ENCODE assay signal across 8 cellular contexts in genomic region chr19:12939292-12939606, GRCh38. TPM values are rescaled to one million over a fixed set of nuclear protein-coding genes. Genes with fewer than 3 reads are reported as not detected.
DNase-seq lines count a peak whose midpoint lies in the region; ATAC-seq and TF ChIP-seq lines count a peak whose summit lies in the region.

No MANE protein-coding gene starts in this region.

- H3K36me3 ChIP-seq in SJCRH30, result peaks cover 47% of the 10 kb centered on the region
- peaks cover 31% of the 10 kb centered on the region for H3K36me3 ChIP-seq in colonic mucosa
- no peaks in the 10 kb centered on the region for H3K36me3 ChIP-seq in testis (ENCODE audit: low read depth, missing control alignments)

- 1 to 3% methylated on average over 15 of the region's 15 CpGs for WGBS in testis, 2 donors

- H3K27me3 ChIP-seq in SJCRH30 (no peaks in the 10 kb centered on the region), colonic mucosa (no peaks in the 10 kb centered on the region), testis (no peaks in the 10 kb centered on the region)

- no peak for ATAC-seq in memory B cell (ENCODE audit: low read depth)
- ATAC-seq in GM18517 (IDR thresholded peaks at IDR 0.05; ENCODE audit: unreplicated experiment), result no peak
- ATAC-seq in HG03432 (IDR thresholded peaks at IDR 0.05; ENCODE audit: unreplicated experiment), result no peak

- H3K27ac Mint-ChIP-seq in memory B cell, result peak overlapping the region; percentile 97

- H3K36me3 Mint-ChIP-seq in memory B cell, result peaks cover 27% of the 10 kb centered on the region

- peak overlapping the region; percentile 96 to 99 for H3K9ac ChIP-seq in colonic mucosa (ENCODE audit: low read depth in 2 of 2, low read length in 2 of 2)

- H3K4me1 Mint-ChIP-seq in memory B cell, result peaks cover 37% of the 10 kb centered on the region

- no peak for TF ChIP-seq POLR2A in testis (IDR thresholded peaks at IDR 0.05)

- peaks cover 15% of the 10 kb centered on the region for H3K4me1 ChIP-seq in SJCRH30
- peaks cover 19% of the 10 kb centered on the region for H3K4me1 ChIP-seq in colonic mucosa
- peaks cover 21% of the 10 kb centered on the region for H3K4me1 ChIP-seq in testis

- peak overlapping the region; percentile 99 for H3K4me3 Mint-ChIP-seq in memory B cell

- TF ChIP-seq CTCF in colonic mucosa (IDR thresholded peaks at IDR 0.05) (no peak), testis (IDR thresholded peaks at IDR 0.05) (no peak)

- intact Hi-C loops in colonic mucosa (cut with DNase I), result no loop called here
- intact Hi-C loops in testis (cut with DNase I; ENCODE audit: low total_unique reads), result no loop called here

- no peaks in the 10 kb centered on the region for H3K27me3 Mint-ChIP-seq in memory B cell

- H3K27ac ChIP-seq in SJCRH30 (peak overlapping the region; percentile 50; the same call in 1 of the 2 replicates), colonic mucosa (peak overlapping the region; percentile 96), testis (peak overlapping the region; percentile 83)

- H3K9me3 ChIP-seq in SJCRH30 (replicated peaks) (no peaks in the 10 kb centered on the region), colonic mucosa (no peaks in the 10 kb centered on the region), testis (no peaks in the 10 kb centered on the region)

- H3K4me3 ChIP-seq in SJCRH30, result peak overlapping the region; percentile 90
- H3K4me3 ChIP-seq in colonic mucosa, result peak overlapping the region; percentile 100
- peak overlapping the region; percentile 84 to 98 for H3K4me3 ChIP-seq in testis

- H3K9me3 Mint-ChIP-seq in memory B cell, result no peaks in the 10 kb centered on the region

- peak; percentile 41 for DNase-seq in EL
- peak in 1 of 2 experiments; percentile 52 for DNase-seq in SJCRH30
- DNase-seq in colonic mucosa, result no peak
- DNase-seq in memory B cell (ENCODE audit: low spot score in 2 of 2), result no peak
- DNase-seq in testis, result no peak
- DNase-seq in NCI-H2196 treated with DMSO at 0.1 percent for 48 hours (lab: John Stamatoyannopoulos, UW; ENCODE audit: unreplicated experiment), result no peak

RNA-seq across cellular contexts. Expression of gene CALR, which starts 0.8 kb away (rescaled TPM):
- 940 and 960 TPM in 2 replicates for total RNA-seq in SJCRH30 (2014; rRNA removed; shearing (Covaris generic))
- 1,000 to 10,000 TPM in 1 of 2 donors, 100 to 1,000 TPM in 1; 682 to 1,848 TPM for total RNA-seq in colonic mucosa
- total RNA-seq in testis, result 100 to 1,000 TPM; 389 to 467 TPM
- polyA plus RNA-seq in testis (ENCODE audit: insufficient read depth, low read depth, low replicate concordance), result 538 TPM

RNA-seq across cellular contexts. Expression of gene FARSA, which starts 5.7 kb away (rescaled TPM):
- total RNA-seq in SJCRH30 (2014; rRNA removed; shearing (Covaris generic)), result 65.8 and 77.3 TPM in 2 replicates
- 100 to 1,000 TPM in 1 of 2 donors, 10 to 100 TPM in 1; 46.9 to 111 TPM for total RNA-seq in colonic mucosa
- 10 to 100 TPM; 53.8 to 65.3 TPM for total RNA-seq in testis
- polyA plus RNA-seq in testis (ENCODE audit: insufficient read depth, low read depth, low replicate concordance), result 55.1 TPM

RNA-seq across cellular contexts. Expression of gene RAD23A, which starts 6.4 kb away (rescaled TPM):
- total RNA-seq in SJCRH30 (2014; rRNA removed; shearing (Covaris generic)), result 129 and 131 TPM in 2 replicates
- total RNA-seq in colonic mucosa, result 100 to 1,000 TPM in 1 of 2 donors, 10 to 100 TPM in 1; 78.5 to 121 TPM
- 100 to 1,000 TPM; 114 to 136 TPM for total RNA-seq in testis
- polyA plus RNA-seq in testis (ENCODE audit: insufficient read depth, low read depth, low replicate concordance), result 174 TPM

RNA-seq across cellular contexts. Expression of gene GADD45GIP1, which starts 17.8 kb away (rescaled TPM):
- total RNA-seq in SJCRH30 (2014; rRNA removed; shearing (Covaris generic)), result 59.9 and 71.5 TPM in 2 replicates
- total RNA-seq in colonic mucosa (10 to 100 TPM; 16.1 to 41.9 TPM), testis (10 to 100 TPM; 32.2 to 39.8 TPM)
- polyA plus RNA-seq in testis (ENCODE audit: insufficient read depth, low read depth, low replicate concordance), result 21.6 TPM

RNA-seq across cellular contexts. Expression of gene SYCE2, which starts 20.2 kb away (rescaled TPM):
- total RNA-seq in SJCRH30 (2014; rRNA removed; shearing (Covaris generic)), result 0.24 TPM in 1 of 2 replicates, not detected in the other
- under 1 TPM in 1 of 2 donors, not detected in 1; 0.32 TPM for total RNA-seq in colonic mucosa
- total RNA-seq in testis, result 10 to 100 TPM; 12.3 to 20.4 TPM
- polyA plus RNA-seq in testis (ENCODE audit: insufficient read depth, low read depth, low replicate concordance), result 61.1 TPM
